In the genomic region with DNA sequence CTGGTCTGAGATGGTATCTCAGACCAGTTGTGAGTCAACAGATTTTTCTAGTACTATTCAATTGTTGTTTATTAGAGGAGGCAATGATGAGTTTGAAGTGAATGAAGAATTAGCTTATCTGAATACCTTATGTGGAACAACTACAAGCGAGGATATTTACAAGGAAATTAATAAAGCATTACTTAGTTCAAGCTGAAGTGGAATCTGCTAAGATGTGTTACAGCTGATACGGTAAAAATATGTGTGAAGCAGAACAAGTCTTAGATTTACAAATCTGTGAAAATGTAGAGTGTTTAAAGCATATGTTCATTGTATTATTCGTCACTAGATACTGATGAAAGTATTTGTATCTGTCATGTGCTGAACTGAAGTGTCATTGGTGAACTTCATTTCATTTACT, we compare ENCODE assay signal across 34 cellular contexts.
"Had no signal": no experiment of that assay in that cellular context is flagged by ENCODE, and none has a peak within 500 bp of the region (broad histone marks: within the 10 kb centered on the region; RNA-seq: fewer than 3 reads in every experiment).

No MANE protein-coding gene starts in this region.

- ATAC-seq: activated naive CD4-positive, alpha-beta T cell treated with anti-CD3 and anti-CD28 coated beads, Interleukin-2, amount 50 U/mL, for 72 hours; activated naive CD8-positive, alpha-beta T cell treated with anti-CD3 and anti-CD28 coated beads, Interleukin-2, amount 50 U/mL, for 24 hours; activated T-cell treated with anti-CD3 and anti-CD28 coated beads, Interleukin-2, amount 50 U/mL, for 4 hours; activated T-cell treated with anti-CD3 and anti-CD28 coated beads, Interleukin-2, amount 50 U/mL, for 72 hours; activated T-helper 17 cell treated with anti-CD3 and anti-CD28 coated beads, Interleukin-2, amount 50 U/mL, for 72 hours; body of pancreas had no signal

- FAIRE-seq: astrocyte, bronchial epithelial cell had no signal

- H3K36me3 ChIP-seq: adrenal gland, ascending aorta, breast epithelium, cardiac muscle cell had no signal

- H3K27me3 ChIP-seq: adrenal gland, ascending aorta, body of pancreas, brain microvascular endothelial cell, breast epithelium, cardiac muscle cell had no signal

- H3K27ac ChIP-seq: adrenal gland, ascending aorta, body of pancreas, brain microvascular endothelial cell, breast epithelium, cardiac muscle cell had no signal

- H3K4me3 ChIP-seq: adrenal gland, ascending aorta, body of pancreas, breast epithelium, cardiac muscle cell had no signal

- DNase-seq: activated effector memory CD4-positive, alpha-beta T cell treated with anti-CD3 and anti-CD28 coated beads, Interleukin-2, amount 50 U/mL, for 16 hours; activated effector memory CD4-positive, alpha-beta T cell treated with Interleukin-2 at 50 U/mL for 16 hours; activated gamma-delta T cell; activated gamma-delta T cell treated with Interleukin-2 at 50 U/mL for 16 hours; activated naive CD4-positive, alpha-beta T cell; activated naive CD4-positive, alpha-beta T cell treated with anti-CD3 and anti-CD28 coated beads for 36 hours; activated naive CD4-positive, alpha-beta T cell treated with anti-CD3 and anti-CD28 coated beads, Interleukin-2, amount 10 ng/mL, durations not matched to agents 7 days and 5 days; activated naive CD4-positive, alpha-beta T cell treated with anti-CD3 and anti-CD28 coated beads, Interleukin-2, amount 50 U/mL, for 16 hours; activated naive CD4-positive, alpha-beta T cell treated with Interleukin-2 at 50 U/mL for 16 hours; activated naive CD8-positive, alpha-beta T cell treated with anti-CD3 and anti-CD28 coated beads for 36 hours; activated naive CD8-positive, alpha-beta T cell treated with anti-CD3 and anti-CD28 coated beads, Interleukin-2, amount 10 ng/mL, durations not matched to agents 7 days and 5 days; activated naive CD8-positive, alpha-beta T cell treated with anti-CD3 and anti-CD28 coated beads, Interleukin-2, amount 50 U/mL, for 24 hours; activated T-cell treated with anti-CD3 and anti-CD28 coated beads, Interleukin-2, amount 50 U/mL, for 1 hour; activated T-cell treated with anti-CD3 and anti-CD28 coated beads, Interleukin-2, amount 50 U/mL, for 24 hours; activated T-cell treated with anti-CD3 and anti-CD28 coated beads, Interleukin-2, amount 50 U/mL, for 4 hours; activated T-cell treated with anti-CD3 and anti-CD28 coated beads, Interleukin-2, amount 50 U/mL, for 48 hours; activated T-cell treated with anti-CD3 and anti-CD28 coated beads, Interleukin-2, amount 50 U/mL, for 72 hours; adrenal gland; amniotic stem cell; amygdala; anterior cingulate cortex; aorta; body of pancreas; brain microvascular endothelial cell; caudate nucleus; central memory CD4-positive, alpha-beta T cell; cerebellar nuclear complex had no signal
